1 cellular context compared by ENCODE assay signal in genomic region chr17:42780816-42781638, GRCh38.
TF ChIP-seq lines count a peak whose summit lies in the region.

No MANE protein-coding gene starts in this region.

TF ChIP-seq in K562, 482 proteins besides CTCF, POLR2A, EP300 and RAD21 (continues in another document):
- 0 out of 2 replicates have a peak, but pooled peaks have one; percentile 23 for TF ChIP-seq PTBP1 (IDR thresholded peaks at IDR 0.05; ENCODE audit: low read depth, low read length)
- peak; percentile 15 for TF ChIP-seq KDM5B (IDR thresholded peaks at IDR 0.05; ENCODE audit: insufficient replicate concordance, low read depth, low read length)
- TF ChIP-seq NFYB (IDR thresholded peaks at IDR 0.05; ENCODE audit: extremely low read depth, insufficient read length): no peak
- TF ChIP-seq UBTF (IDR thresholded peaks at IDR 0.05; ENCODE audit: borderline replicate concordance in 1 of 2, low read depth in 2 of 2, low read length in 2 of 2): 0 out of 4 replicates have a peak, but pooled peaks of 1 of the 2 experiments have one; percentile 15
- no peak for TF ChIP-seq CREB1 (IDR thresholded peaks at IDR 0.05)
- TF ChIP-seq CREB1 (CRISPR knock-in tag; IDR thresholded peaks at IDR 0.05): no peak
- peak; percentile 14 for TF ChIP-seq HMGN3 (IDR thresholded peaks at IDR 0.05; ENCODE audit: borderline replicate concordance, extremely low read depth, insufficient read length, low read depth, low read length)
- no peak for TF ChIP-seq NCOA1 (IDR thresholded peaks at IDR 0.05; ENCODE audit: low read depth)
- no peak for TF ChIP-seq FOXM1 (IDR thresholded peaks at IDR 0.05; ENCODE audit: low read depth)
- no peak for TF ChIP-seq FOXM1 (CRISPR knock-in tag; IDR thresholded peaks at IDR 0.05; ENCODE audit: low read depth)
- no peak for TF ChIP-seq MCM7 (IDR thresholded peaks at IDR 0.05)
- TF ChIP-seq REST (CRISPR knock-in tag; IDR thresholded peaks at IDR 0.05; ENCODE audit: low read depth): no peak; the same call in 1 of the 2 replicates
- no peak for TF ChIP-seq CHD7 (IDR thresholded peaks at IDR 0.05; ENCODE audit: low read depth, low read length)
- peak; percentile 49 for TF ChIP-seq FIP1L1 (IDR thresholded peaks at IDR 0.05; ENCODE audit: low read depth, low read length, poor library complexity, severe bottlenecking)
- no peak for TF ChIP-seq ZFP30 (CRISPR knock-in tag; IDR thresholded peaks at IDR 0.05; ENCODE audit: borderline replicate concordance)
- TF ChIP-seq XRCC3 (IDR thresholded peaks at IDR 0.05): no peak
- no peak for TF ChIP-seq TRIM25 (IDR thresholded peaks at IDR 0.05; ENCODE audit: borderline replicate concordance)
- no peak for TF ChIP-seq EWSR1 (IDR thresholded peaks at IDR 0.05; ENCODE audit: borderline replicate concordance, low read depth, partially characterized antibody)
- TF ChIP-seq PRDM10 (IDR thresholded peaks at IDR 0.05; ENCODE audit: partially characterized antibody): no peak
- no peak for TF ChIP-seq PML (IDR thresholded peaks at IDR 0.05; ENCODE audit: low read length)
- TF ChIP-seq CSDE1 (IDR thresholded peaks at IDR 0.05): no peak
